In the genomic region with DNA sequence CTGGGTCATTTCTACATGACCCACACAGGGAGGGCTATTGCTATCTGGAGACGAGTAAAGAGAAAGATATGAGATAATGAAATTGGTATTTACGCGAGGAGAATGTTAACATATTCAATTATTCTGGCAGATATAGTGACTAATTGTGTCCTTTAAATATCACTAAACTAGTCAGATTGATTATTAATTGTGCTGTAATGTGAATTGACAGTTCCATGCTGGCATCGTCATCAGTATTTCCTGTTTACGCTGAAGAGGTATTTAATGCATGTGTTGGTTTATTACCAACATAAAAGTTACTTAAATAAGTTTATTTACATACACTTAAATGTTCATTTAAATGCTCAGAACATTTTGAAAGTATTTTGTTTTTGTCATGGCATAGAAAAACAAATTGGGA, we compare ENCODE assay signal across 17 cellular contexts. TPM values are rescaled to one million over a fixed set of nuclear protein-coding genes. Genes with fewer than 3 reads are reported as not detected.
DNase-seq lines count a peak whose midpoint lies in the region; ATAC-seq, FAIRE-seq and TF ChIP-seq lines count a peak whose summit lies in the region.
"Had no signal": no experiment of that assay in that cellular context is flagged by ENCODE, and none has a peak within 500 bp of the region (broad histone marks: within the 10 kb centered on the region; RNA-seq: fewer than 3 reads in every experiment).

No MANE protein-coding gene starts in this region.

- CTCF ChIA-PET in endothelial cell of umbilical vein (lab: Charles Lee): no interaction called here

- H3K36me3 ChIP-seq in left ventricle myocardium inferior: no peaks in the 10 kb centered on the region
- H3K36me3 ChIP-seq in heart right ventricle: no peaks in the 10 kb centered on the region
- H3K36me3 ChIP-seq in Karpas-422 (ENCODE audit: insufficient read depth, low read length): no peaks in the 10 kb centered on the region
- H3K36me3 ChIP-seq in endothelial cell of umbilical vein (ENCODE audit: control insufficient read depth in 2 of 2, extremely low read depth in 1 of 2, insufficient read depth in 2 of 2, low read length in 2 of 2): no peaks in the 10 kb centered on the region
- H3K36me3 ChIP-seq: Peyer's patch had no signal

- H3K79me2 ChIP-seq in Karpas-422 (ENCODE audit: low read length) (no peaks in the 10 kb centered on the region), endothelial cell of umbilical vein (ENCODE audit: control insufficient read depth, insufficient read depth, low read length) (no peaks in the 10 kb centered on the region)

- POLR2A ChIA-PET in endothelial cell of umbilical vein (lab: Charles Lee): interaction anchor here (0.9 kb wide), 1 partner anchor 37 kb away, joined by 11 read pairs; no protein-coding TSS in a partner anchor

- H3K4me3 ChIP-seq in left ventricle myocardium inferior (no peak overlapping the region), heart right ventricle (no peak overlapping the region), Karpas-422 (ENCODE audit: low read length) (no peak overlapping the region), endothelial cell of umbilical vein (replicated peaks in 1 of 3; ENCODE audit: insufficient read depth in 1 of 3, low read depth in 1 of 3, low read length in 3 of 3) (no peak overlapping the region)
- H3K4me3 ChIP-seq: Peyer's patch had no signal

- H3K9me1 ChIP-seq in endothelial cell of umbilical vein (replicated peaks; ENCODE audit: control insufficient read depth, extremely low read depth, insufficient read depth, low read length): no peaks in the 10 kb centered on the region

- peaks cover 60% of the 10 kb centered on the region for H3K4me1 ChIP-seq in left ventricle myocardium inferior
- H3K4me1 ChIP-seq in heart right ventricle: peaks cover 0 to 70% (median 46%) of the 10 kb centered on the region in 9 donors
- peaks cover 35% of the 10 kb centered on the region for H3K4me1 ChIP-seq in Karpas-422 (ENCODE audit: low read length)
- H3K4me1 ChIP-seq in endothelial cell of umbilical vein (ENCODE audit: control insufficient read depth, extremely low read depth, insufficient read depth, low read length): peaks cover 46% of the 10 kb centered on the region
- H3K4me1 ChIP-seq: Peyer's patch had no signal

- H3K4me2 ChIP-seq in Karpas-422 (ENCODE audit: low read depth, low read length, poor library complexity, severe bottlenecking) (no peak overlapping the region), endothelial cell of umbilical vein (ENCODE audit: insufficient read depth, low read length) (peak overlapping the region; percentile 8)
- H3K4me2 ChIP-seq: KMS-11 had no signal

- intact Hi-C loops in left ventricle myocardium inferior (cut with micrococcal nuclease) (loop anchor here (5.0 kb wide), 1 partner anchor 34 kb away; the partner anchor contains the start of gene OGFRL1), heart right ventricle (cut with DNase I) (loop anchor here in 3 of 10 donors (5.0 kb wide), 1 partner anchor 34 kb away; the partner anchor contains the start of gene OGFRL1 (in 3 of the 3)), endothelial cell of umbilical vein (cut with micrococcal nuclease) (no loop called here)

- WGBS in heart right ventricle, 2 donors: 53 to 57% methylated on average over 5 of the region's 5 CpGs

- FAIRE-seq in endothelial cell of umbilical vein (lab: Jason Lieb, UNC) (peak; percentile 4), GM19239 (lab: Jason Lieb, UNC) (no peak)

- H3K27me3 ChIP-seq in left ventricle myocardium inferior (ENCODE audit: low read depth) (no peaks in the 10 kb centered on the region), heart right ventricle (no peaks in the 10 kb centered on the region), Karpas-422 (ENCODE audit: low read length) (no peaks in the 10 kb centered on the region), endothelial cell of umbilical vein (ENCODE audit: control insufficient read depth in 2 of 2, insufficient read depth in 2 of 2, low read length in 2 of 2) (no peaks in the 10 kb centered on the region)
- H3K27me3 ChIP-seq: Peyer's patch had no signal

- TF ChIP-seq POLR2A in endothelial cell of umbilical vein (IDR thresholded peaks at IDR 0.05; ENCODE audit: low read depth, low read length) (no peak), GM18505 (IDR thresholded peaks at IDR 0.05; ENCODE audit: borderline replicate concordance, extremely low read depth, insufficient read depth, insufficient read length) (no peak)

- no peak for TF ChIP-seq CTCF in left ventricle myocardium inferior (IDR thresholded peaks at IDR 0.05; ENCODE audit: borderline replicate concordance)
- TF ChIP-seq CTCF in heart right ventricle (IDR thresholded peaks at IDR 0.05): no peak
- TF ChIP-seq CTCF in endothelial cell of umbilical vein (IDR thresholded peaks at IDR 0.05; ENCODE audit: extremely low read depth in 1 of 2, insufficient read depth in 1 of 2, low read depth in 1 of 2, low read length in 2 of 2): no peak

- H3K9ac ChIP-seq in Karpas-422 (ENCODE audit: low read length): no peak overlapping the region
- H3K9ac ChIP-seq in endothelial cell of umbilical vein (replicated peaks; ENCODE audit: extremely low read depth, insufficient read depth, low read length): no peak overlapping the region
- H3K9ac ChIP-seq: KMS-11 had no signal

- H3K27ac ChIP-seq in left ventricle myocardium inferior (replicated peaks): peak overlapping the region; percentile 54
- H3K27ac ChIP-seq in heart right ventricle: peak overlapping the region in 2 of 10 donors; percentile 39 to 71
- no peak overlapping the region for H3K27ac ChIP-seq in Karpas-422 (ENCODE audit: low read length)
- H3K27ac ChIP-seq in endothelial cell of umbilical vein (ENCODE audit: insufficient read depth, low read depth, low read length): no peak overlapping the region
- H3K27ac ChIP-seq: 22Rv1, KMS-11, Peyer's patch had no signal

- dilution Hi-C loops in endothelial cell of umbilical vein (cut with MboI; ENCODE audit: extremely low pct_ligation_motif_present, low sequenced_read_pairs): no loop called here

- H4K20me1 ChIP-seq in Karpas-422 (ENCODE audit: insufficient read depth, low read depth, low read length) (no peaks in the 10 kb centered on the region), endothelial cell of umbilical vein (replicated peaks; ENCODE audit: control insufficient read depth, extremely low read depth, insufficient read depth, low read length) (no peaks in the 10 kb centered on the region)

- ATAC-seq in heart right ventricle: no peak
- no peak for ATAC-seq in HG03097 (IDR thresholded peaks at IDR 0.05; ENCODE audit: low FRiP score, unreplicated experiment)
- ATAC-seq in GM18505 (IDR thresholded peaks at IDR 0.05; ENCODE audit: unreplicated experiment): no peak
- ATAC-seq: Right ventricle myocardium inferior had no signal

- H3K9me3 ChIP-seq in left ventricle myocardium inferior (replicated peaks) (no peaks in the 10 kb centered on the region), heart right ventricle (no peaks in the 10 kb centered on the region), Karpas-422 (ENCODE audit: low read length) (no peaks in the 10 kb centered on the region), endothelial cell of umbilical vein (replicated peaks; ENCODE audit: control insufficient read depth, insufficient read depth, low read length) (no peaks in the 10 kb centered on the region)
- H3K9me3 ChIP-seq: Peyer's patch had no signal

- no TSS peak for BruUV-seq in endothelial cell of umbilical vein (replicated peaks; lab: Mats Ljungman, UMichigan)

- H2AFZ ChIP-seq in Karpas-422 (ENCODE audit: low read length): no peak overlapping the region
- H2AFZ ChIP-seq in endothelial cell of umbilical vein (ENCODE audit: low read depth, low read length): peak overlapping the region; percentile 30

- H3K9me2 ChIP-seq in Karpas-422 (replicated peaks; ENCODE audit: insufficient read depth, low read length): no peaks in the 10 kb centered on the region

- DNase-seq in left ventricle myocardium inferior (no peak), heart right ventricle (no peak), Karpas-422 (peak; percentile 15), endothelial cell of umbilical vein (ENCODE audit: low read depth, low spot score) (peak; percentile 14), GM19239 (ENCODE audit: insufficient read length, low spot score) (no peak), putamen (ENCODE audit: low spot score) (no peak)
- DNase-seq: CD4-positive, alpha-beta memory T cell; H9; NCI-H1417 treated with DMSO at 0.1 percent for 48 hours; NCI-H1930; NCI-H526; Peyer's patch had no signal

TF ChIP-seq in endothelial cell of umbilical vein, 7 proteins besides CTCF, POLR2A, EP300 and RAD21:
- TF ChIP-seq JUN (IDR thresholded peaks at IDR 0.05; ENCODE audit: borderline replicate concordance, insufficient read depth, insufficient read length, low read depth) (no peak), FOS (IDR thresholded peaks at IDR 0.05; ENCODE audit: borderline replicate concordance, insufficient read depth, low read length) (no peak), POLR2AphosphoS5 (IDR thresholded peaks at IDR 0.05; ENCODE audit: insufficient read depth, low read depth, low read length) (no peak), MAX (IDR thresholded peaks at IDR 0.05; ENCODE audit: insufficient read depth, insufficient read length) (no peak), GATA2 (IDR thresholded peaks at IDR 0.05; ENCODE audit: insufficient read depth, insufficient read length, low read depth, low read length) (no peak), MYC (IDR thresholded peaks at IDR 0.05; ENCODE audit: low read depth, low read length) (no peak), EZH2 (IDR thresholded peaks at IDR 0.05; ENCODE audit: borderline replicate concordance, low read depth, low read length, severe bottlenecking) (no peak)

RNA-seq across cellular contexts. Expression of gene OGFRL1, which starts 35.7 kb away (rescaled TPM):
- total RNA-seq in left ventricle myocardium inferior: 7.1 TPM
- 10 to 100 TPM in 4 of 10 donors, 1 to 10 TPM in 6; 5.3 to 12.9 (median 9.1) TPM for total RNA-seq in heart right ventricle
- polyA plus RNA-seq in heart right ventricle: 1 to 10 TPM; 2.4 to 6.6 TPM
- total RNA-seq in Karpas-422 (2014; rRNA removed; shearing (Covaris generic); ENCODE audit: low replicate concordance): 31.0 and 59.9 TPM in 2 replicates
- total RNA-seq in endothelial cell of umbilical vein: 19.4 and 21.1 TPM in 2 replicates
- polyA plus RNA-seq in endothelial cell of umbilical vein: 2.8 and 3.4 TPM in 2 replicates
- 4.1 and 4.5 TPM in 2 replicates for polyA plus RNA-seq in endothelial cell of umbilical vein (2011; cell fraction: cytosol; rRNA removed)
- 3.6 and 5.6 TPM in 2 replicates for polyA plus RNA-seq in endothelial cell of umbilical vein (2011; cell fraction: nucleus; rRNA removed)
- polyA plus RNA-seq in endothelial cell of umbilical vein (2012): 7.0 and 12.3 TPM in 2 replicates
- 6.4 and 7.2 TPM in 2 replicates for polyA minus RNA-seq in endothelial cell of umbilical vein
- 7.0 TPM for polyA minus RNA-seq in endothelial cell of umbilical vein (2011; cell fraction: cytosol; rRNA and poly(A)+ RNA removed)
- polyA minus RNA-seq in endothelial cell of umbilical vein (2011; cell fraction: nucleus; rRNA and poly(A)+ RNA removed): 6.5 and 10.6 TPM in 2 replicates

Comparison
In these comparisons a context has a peak if more than half of its experiments do, and no peak if none do; other contexts are left out.
1. DNase-seq: peak in Karpas-422 (single experiment) and endothelial cell of umbilical vein (single experiment); none in left ventricle myocardium inferior (single experiment), heart right ventricle (0 of 2), GM19239 (single experiment) and putamen (single experiment).